ENCODE assay signal across 8 cellular contexts in the genomic region with DNA sequence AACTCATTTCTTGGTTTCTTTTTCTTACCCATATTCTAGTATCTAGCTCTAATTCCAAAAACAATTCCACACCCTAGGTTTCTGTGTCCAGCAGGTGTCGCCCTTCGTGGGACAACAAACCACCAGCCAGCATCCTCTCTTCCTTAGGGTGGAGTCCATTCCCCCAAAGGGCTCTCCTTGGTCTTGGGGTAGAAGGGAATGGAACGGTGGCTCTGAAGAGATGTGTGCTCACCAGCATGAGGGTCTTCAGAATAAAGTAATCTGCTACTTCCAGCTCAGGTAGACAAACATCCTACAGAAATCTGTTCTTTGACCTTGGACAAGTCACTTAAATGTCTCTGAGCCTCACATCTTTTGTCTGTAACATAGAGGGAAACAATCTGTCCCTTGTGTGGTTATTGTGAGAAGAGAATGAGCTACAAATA.
DNase-seq lines count a peak whose midpoint lies in the region; ATAC-seq lines count a peak whose summit lies in the region.

No MANE protein-coding gene starts in this region.

- ATAC-seq in HG02623 (IDR thresholded peaks at IDR 0.05; ENCODE audit: unreplicated experiment), result no peak

- DNase-seq in NCI-H524 (lab: John Stamatoyannopoulos, UW) (peak; percentile 9 to 63), NCI-H524 treated with DMSO at 0.1 percent for 48 hours (lab: John Stamatoyannopoulos, UW) (no peak), NCI-H2196 treated with DMSO at 0.1 percent for 48 hours (lab: John Stamatoyannopoulos, UW; ENCODE audit: unreplicated experiment) (peak; percentile 15), cerebellar cortex (ENCODE audit: low spot score) (peak; percentile 80), kidney tubule cell (ENCODE audit: low spot score) (peak; percentile 57)
- peak; percentile 78 for DNase-seq in activated CD4-positive, CD25-positive, alpha-beta regulatory T cell treated with anti-CD3 and anti-CD28 coated beads, Interleukin-2, amount 50 U/mL, for 72 hours
- DNase-seq in stimulated activated CD4-positive, alpha-beta T cell treated with anti-CD3 and anti-CD28 coated beads, Interleukin-2, amount 100 ng/mL, for 48 hours, result peak; percentile 76 to 81
